15 cellular contexts compared by ENCODE assay signal in genomic region chr6:73942581-73942980, GRCh38.
A peak's percentile ranks its signal among the peaks of the same experiment; 100 is the strongest.
DNase-seq lines count a peak whose midpoint lies in the region; ATAC-seq and TF ChIP-seq lines count a peak whose summit lies in the region.
"Had no signal": no experiment of that assay in that cellular context is flagged by ENCODE, and none has a peak within 500 bp of the region (broad histone marks: within the 10 kb centered on the region; RNA-seq: fewer than 3 reads in every experiment).

No MANE protein-coding gene starts in this region.

- no peak overlapping the region for H3K4me2 ChIP-seq in GM23338

- DNase-seq in ACHN: peak; percentile 33
- DNase-seq in GM23338 (ENCODE audit: low spot score): peak; percentile 76
- DNase-seq in RPMI7951 (ENCODE audit: low read depth): peak; percentile 18
- peak; percentile 3 for DNase-seq in fibroblast of villous mesenchyme (ENCODE audit: low read depth)
- no peak for DNase-seq in T-helper 17 cell
- DNase-seq: activated T-cell treated with anti-CD3 and anti-CD28 coated beads, Interleukin-2, amount 50 U/mL, for 1 hour; CD8-positive, alpha-beta memory T cell; colonic mucosa; NCI-H345; stimulated activated CD4-positive, alpha-beta T cell treated with anti-CD3 and anti-CD28 coated beads, Interleukin-2, amount 100 ng/mL, for 24 hours had no signal

- no peaks in the 10 kb centered on the region for H3K27me3 ChIP-seq in GM23338 (ENCODE audit: insufficient read depth)
- H3K27me3 ChIP-seq: colonic mucosa had no signal

- no peak overlapping the region for H3K4me3 ChIP-seq in GM23338
- H3K4me3 ChIP-seq in fibroblast of villous mesenchyme (ENCODE audit: low read depth, low read length): no peak overlapping the region
- H3K4me3 ChIP-seq: colonic mucosa had no signal

- in situ Hi-C loops in ACHN (cut with HindIII; ENCODE audit: low pct_ligation_motif_present, low pct_unique_long_range_greater_than_20kb, low sequenced_read_pairs): no loop called here

- H3K4me1 Mint-ChIP-seq in GM23338: no peaks in the 10 kb centered on the region
- H3K4me1 Mint-ChIP-seq in T-helper 17 cell: no peaks in the 10 kb centered on the region
- H3K4me1 Mint-ChIP-seq: CD8-positive, alpha-beta memory T cell; neural crest cell had no signal

- peaks cover 3% of the 10 kb centered on the region for H3K27me3 Mint-ChIP-seq in GM23338 (ENCODE audit: insufficient read depth, low read depth, poor library complexity)
- H3K27me3 Mint-ChIP-seq in T-helper 17 cell: no peaks in the 10 kb centered on the region
- H3K27me3 Mint-ChIP-seq: CD8-positive, alpha-beta memory T cell had no signal

- H3K9me3 Mint-ChIP-seq in GM23338: peaks cover 3% of the 10 kb centered on the region; the same call in 2 of the 3 replicates

- peak; percentile 51 to 65 for TF ChIP-seq CTCF in GM23338 (conservative IDR thresholded peaks at IDR 0.05; ENCODE audit: low read depth in 2 of 2)
- no peak for TF ChIP-seq CTCF in fibroblast of villous mesenchyme (IDR thresholded peaks at IDR 0.05; ENCODE audit: insufficient read depth, low read depth, low read length)

- H3K27ac ChIP-seq in GM23338 (ENCODE audit: low read depth): no peak overlapping the region
- H3K27ac ChIP-seq: colonic mucosa had no signal

- H3K79me2 ChIP-seq in GM23338 (replicated peaks; ENCODE audit: insufficient read depth): no peaks in the 10 kb centered on the region

- no peaks in the 10 kb centered on the region for H3F3A ChIP-seq in GM23338 (replicated peaks; ENCODE audit: low read depth)

- no peaks in the 10 kb centered on the region for H3K9me3 ChIP-seq in T-helper 17 cell (ENCODE audit: control insufficient read depth, low read length, poor library complexity, severe bottlenecking)
- H3K9me3 ChIP-seq: colonic mucosa had no signal

- peaks cover 5% of the 10 kb centered on the region; the same call in 2 of the 3 replicates for H3K36me3 Mint-ChIP-seq in GM23338 (ENCODE audit: low read depth)
- no peaks in the 10 kb centered on the region for H3K36me3 Mint-ChIP-seq in T-helper 17 cell (ENCODE audit: low read depth)
- H3K36me3 Mint-ChIP-seq: CD8-positive, alpha-beta memory T cell had no signal

- H3K27ac Mint-ChIP-seq in GM23338: no peak overlapping the region
- no peak overlapping the region for H3K27ac Mint-ChIP-seq in T-helper 17 cell
- H3K27ac Mint-ChIP-seq: CD8-positive, alpha-beta memory T cell; T-helper 2 cell treated with Interferon-gamma antibody and Interleukin-4, amounts not matched to agents 5 μg/mL and 100 μg/mL, for 36 hours had no signal

- H3K36me3 ChIP-seq in GM23338 (ENCODE audit: insufficient read depth): no peaks in the 10 kb centered on the region
- H3K36me3 ChIP-seq: colonic mucosa had no signal

- ATAC-seq in GM23338: peak; percentile 85
- ATAC-seq in GM18519 (IDR thresholded peaks at IDR 0.05; ENCODE audit: low FRiP score, unreplicated experiment): no peak
- ATAC-seq in GM18517 (IDR thresholded peaks at IDR 0.05; ENCODE audit: unreplicated experiment): no peak
- no peak for ATAC-seq in HG03460 (IDR thresholded peaks at IDR 0.05; ENCODE audit: unreplicated experiment)
- no peak for ATAC-seq in T-helper 17 cell

- no peaks in the 10 kb centered on the region for H3K4me1 ChIP-seq in GM23338 (ENCODE audit: insufficient read depth)
- H3K4me1 ChIP-seq: colonic mucosa had no signal

- no peak overlapping the region for H3K4me3 Mint-ChIP-seq in GM23338
- H3K4me3 Mint-ChIP-seq in T-helper 17 cell: no peak overlapping the region
- H3K4me3 Mint-ChIP-seq: CD8-positive, alpha-beta memory T cell; neural crest cell; T-helper 2 cell treated with Interferon-gamma antibody and Interleukin-4, amounts not matched to agents 5 μg/mL and 100 μg/mL, for 36 hours had no signal

- no peaks in the 10 kb centered on the region for H4K20me1 ChIP-seq in GM23338 (replicated peaks; ENCODE audit: insufficient read depth)

- H2AFZ ChIP-seq in GM23338: no peak overlapping the region

- no peaks in the 10 kb centered on the region for H3K9me2 ChIP-seq in GM23338 (ENCODE audit: insufficient read depth)

TF ChIP-seq in GM23338, 12 proteins besides CTCF, POLR2A, EP300 and RAD21:
- TF ChIP-seq ZNF331 (CRISPR knock-in tag; IDR thresholded peaks at IDR 0.05; ENCODE audit: low read depth): no peak
- 0 out of 2 replicates have a peak, but pooled peaks have one; percentile 14 for TF ChIP-seq ZNF462 (CRISPR knock-in tag; IDR thresholded peaks at IDR 0.05)
- TF ChIP-seq CREB1 (CRISPR knock-in tag; IDR thresholded peaks at IDR 0.05; ENCODE audit: low read depth): peak; percentile 56; the same call in 1 of the 2 replicates
- TF ChIP-seq EZH2 (IDR thresholded peaks at IDR 0.05; ENCODE audit: low read depth, unreplicated experiment): no peak
- TF ChIP-seq ETS1 (IDR thresholded peaks at IDR 0.05): no peak

Comparison
In these comparisons a context has a peak if more than half of its experiments do, and no peak if none do; other contexts are left out.
1. DNase-seq: peak in ACHN (single experiment), GM23338 (single experiment), RPMI7951 (single experiment) and fibroblast of villous mesenchyme (single experiment); none in T-helper 17 cell (0 of 3).